In genomic region chr14:35122696-35123387, GRCh38 we compare ENCODE assay signal across 8 cellular contexts. TPM values are rescaled to one million over a fixed set of nuclear protein-coding genes. Genes with fewer than 3 reads are reported as not detected.
DNase-seq lines count a peak whose midpoint lies in the region; ATAC-seq lines count a peak whose summit lies in the region.

No MANE protein-coding gene starts in this region.

- peaks cover 24% of the 10 kb centered on the region for H3K36me3 Mint-ChIP-seq in activated naive CD8-positive, alpha-beta T cell treated with anti-CD3 and anti-CD28 coated beads for 36 hours

- no peaks in the 10 kb centered on the region for H3K27me3 ChIP-seq in right cardiac atrium (ENCODE audit: control insufficient read depth, insufficient read depth)

- H3K9me3 Mint-ChIP-seq in activated naive CD8-positive, alpha-beta T cell treated with anti-CD3 and anti-CD28 coated beads for 36 hours = no peaks in the 10 kb centered on the region

- 7% methylated on average over 23 of the region's 23 CpGs for WGBS in right cardiac atrium

- peak overlapping the region; percentile 97 for H3K27ac Mint-ChIP-seq in activated naive CD8-positive, alpha-beta T cell treated with anti-CD3 and anti-CD28 coated beads for 36 hours

- intact Hi-C loops in right cardiac atrium (cut with DNase I) = loop anchor here in 1 of 4 donors (10.0 kb wide), 1 partner anchor 292 kb away; no protein-coding TSS in a partner anchor
- intact Hi-C loops in sciatic nerve (cut with DNase I) = no loop called here

- H3K9me3 ChIP-seq in KOPT-K1 (ENCODE audit: insufficient read depth, low read length, poor library complexity, severe bottlenecking) (no peaks in the 10 kb centered on the region), right cardiac atrium (ENCODE audit: control insufficient read depth, low read length) (no peaks in the 10 kb centered on the region)

- H3K4me3 ChIP-seq in right cardiac atrium (ENCODE audit: low read length) = peak overlapping the region; percentile 92

- peaks cover 50% of the 10 kb centered on the region for H3K4me1 Mint-ChIP-seq in activated naive CD8-positive, alpha-beta T cell treated with anti-CD3 and anti-CD28 coated beads for 36 hours

- H3K4me1 ChIP-seq in right cardiac atrium (ENCODE audit: control insufficient read depth, insufficient read depth, low read length) = no peaks in the 10 kb centered on the region

- peak overlapping the region; percentile 87 for H3K4me3 Mint-ChIP-seq in activated naive CD8-positive, alpha-beta T cell treated with anti-CD3 and anti-CD28 coated beads for 36 hours

- ATAC-seq in right cardiac atrium (peak; percentile 24 to 27), sciatic nerve (peak; percentile 49), GM21515 (IDR thresholded peaks at IDR 0.05; ENCODE audit: unreplicated experiment) (no peak)

- H3K27me3 Mint-ChIP-seq in activated naive CD8-positive, alpha-beta T cell treated with anti-CD3 and anti-CD28 coated beads for 36 hours = no peaks in the 10 kb centered on the region

- peak; percentile 5 for DNase-seq in stimulated activated CD8-positive, alpha-beta memory T cell treated with anti-CD3 and anti-CD28 coated beads, Interleukin-12 subunit alpha, Interleukin-12 subunit beta, amount 100 ng/mL, for 1 hour (ENCODE audit: low read depth)
- DNase-seq in stimulated activated CD8-positive, alpha-beta memory T cell treated with anti-CD3 and anti-CD28 coated beads, Interleukin-4, amount 100 ng/mL, for 48 hours = no peak
- no peak for DNase-seq in activated naive CD8-positive, alpha-beta T cell treated with anti-CD3 and anti-CD28 coated beads for 36 hours
- no peak for DNase-seq in right cardiac atrium
- no peak for DNase-seq in sciatic nerve (ENCODE audit: low spot score)
- DNase-seq in T-helper 9 cell = no peak

- peak overlapping the region; percentile 90 for H3K27ac ChIP-seq in KOPT-K1 (ENCODE audit: low read depth, low read length, poor library complexity, severe bottlenecking)
- H3K27ac ChIP-seq in right cardiac atrium (ENCODE audit: low read length) = peak overlapping the region; percentile 99

- H3K36me3 ChIP-seq in KOPT-K1 (ENCODE audit: insufficient read depth, low read length) = peaks cover 25% of the 10 kb centered on the region

RNA-seq across cellular contexts. Expression of gene PRORP, which starts 0.5 kb away (rescaled TPM):
- 10 to 100 TPM; 33.6 to 38.0 TPM for total RNA-seq in activated naive CD8-positive, alpha-beta T cell treated with anti-CD3 and anti-CD28 coated beads for 36 hours
- 10 to 100 TPM; 13.8 to 19.6 (median 17.9) TPM for total RNA-seq in right cardiac atrium
- polyA plus RNA-seq in right cardiac atrium = 14.0 TPM
- 16.5 TPM for total RNA-seq in sciatic nerve

RNA-seq across cellular contexts. Expression of gene PPP2R3C, which starts 1.1 kb away (rescaled TPM):
- total RNA-seq in activated naive CD8-positive, alpha-beta T cell treated with anti-CD3 and anti-CD28 coated beads for 36 hours = 10 to 100 TPM; 36.3 to 42.4 TPM
- 10 to 100 TPM; 22.6 to 29.5 (median 28.3) TPM for total RNA-seq in right cardiac atrium
- 23.1 TPM for polyA plus RNA-seq in right cardiac atrium
- total RNA-seq in sciatic nerve = 33.8 TPM
